Comparison of ENCODE assay signal across 29 cellular contexts in the genomic region with DNA sequence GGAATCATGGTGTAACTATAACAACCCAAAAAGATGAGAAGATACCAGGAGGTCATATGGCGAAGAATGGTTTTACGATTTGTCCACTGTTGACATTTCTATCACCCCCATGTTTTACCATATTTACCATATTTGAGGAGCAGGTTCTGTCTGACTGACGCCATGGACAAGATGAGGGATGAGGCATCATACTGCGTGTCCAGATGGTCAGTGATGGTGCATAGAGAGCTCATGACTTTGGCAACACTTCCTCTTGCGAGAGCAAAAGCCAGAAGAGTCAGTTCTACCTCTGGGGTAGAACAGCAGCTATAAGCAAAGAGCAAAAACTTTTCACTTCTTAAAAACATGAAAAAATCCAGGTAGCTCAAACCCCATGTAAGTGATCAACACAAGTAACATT.
"Had no signal": no experiment of that assay in that cellular context is flagged by ENCODE, and none has a peak within 500 bp of the region (broad histone marks: within the 10 kb centered on the region; RNA-seq: fewer than 3 reads in every experiment).

No MANE protein-coding gene starts in this region.

- H3K27me3 ChIP-seq: Peyer's patch had no signal

- ATAC-seq: activated CD8-positive, alpha-beta T cell treated with anti-CD3 and anti-CD28 coated beads for 36 hours; activated naive CD8-positive, alpha-beta T cell treated with anti-CD3 and anti-CD28 coated beads, Interleukin-2, amount 50 U/mL, for 24 hours; activated T-cell treated with anti-CD3 and anti-CD28 coated beads, Interleukin-2, amount 50 U/mL, for 72 hours; PC-3; Right ventricle myocardium inferior had no signal

- DNase-seq: activated CD4-positive, alpha-beta T cell treated with anti-CD3 and anti-CD28 coated beads, Interleukin-2, amount 10 ng/mL, durations not matched to agents 24 days and 14 days; activated CD4-positive, alpha-beta T cell treated with anti-CD3 and anti-CD28 coated beads, Interleukin-2, amount 50 U/mL, for 4 hours; activated CD8-positive, alpha-beta T cell treated with anti-CD3 and anti-CD28 coated beads for 36 hours; activated gamma-delta T cell treated with Interleukin-2 at 50 U/mL for 16 hours; activated naive CD4-positive, alpha-beta T cell treated with anti-CD3 and anti-CD28 coated beads, Interleukin-2, amount 10 ng/mL, durations not matched to agents 7 days and 5 days; activated naive CD8-positive, alpha-beta T cell treated with anti-CD3 and anti-CD28 coated beads, Interleukin-2, amount 50 U/mL, for 24 hours; activated T-cell treated with anti-CD3 and anti-CD28 coated beads, Interleukin-2, amount 50 U/mL, for 1 hour; activated T-cell treated with anti-CD3 and anti-CD28 coated beads, Interleukin-2, amount 50 U/mL, for 72 hours; anterior cingulate cortex; NCI-H1048; NCI-H1105 treated with DMSO at 0.1 percent for 48 hours; NCI-H1436; NCI-H1694; NCI-H1930; NCI-H2081 treated with DMSO at 0.1 percent for 48 hours; NCI-H345; NCI-H524 treated with DMSO at 0.1 percent for 48 hours; NCI-H748 treated with DMSO at 0.1 percent for 48 hours; NK-92 treated with Interleukin-12 subunit alpha and Interleukin-12 subunit beta, amount 100 ng/mL, for 24 hours; PC-3; SIG-M5; SW 1271; T-helper 1 cell; T1000; WERI-Rb-1 had no signal

- H3K4me3 ChIP-seq: Peyer's patch had no signal

- H3K9me3 ChIP-seq: Peyer's patch had no signal

- FAIRE-seq: bronchial epithelial cell had no signal

- H3K27ac ChIP-seq: RWPE1, WERI-Rb-1 had no signal
